Comparison of ENCODE assay signal across 9 cellular contexts in genomic region chr20:45813489-45813888, GRCh38. TPM values are rescaled to one million over a fixed set of nuclear protein-coding genes. Genes with fewer than 3 reads are reported as not detected.
A peak's percentile ranks its signal among the peaks of the same experiment; 100 is the strongest.
DNase-seq lines count a peak whose midpoint lies in the region; ATAC-seq, FAIRE-seq and TF ChIP-seq lines count a peak whose summit lies in the region.
"Had no signal": no experiment of that assay in that cellular context is flagged by ENCODE, and none has a peak within 500 bp of the region (broad histone marks: within the 10 kb centered on the region; RNA-seq: fewer than 3 reads in every experiment).

No MANE protein-coding gene starts in this region.

- H3K36me3 ChIP-seq in iPS DF 6.9 (ENCODE audit: control insufficient read depth, insufficient read depth, low read length), result peaks cover 28% of the 10 kb centered on the region
- peaks cover 0 to 18% (median 10%) of the 10 kb centered on the region in 3 donors for H3K36me3 ChIP-seq in pancreas

- peak overlapping the region; percentile 77 for H3K27ac ChIP-seq in 22Rv1
- H3K27ac ChIP-seq in iPS DF 6.9 (ENCODE audit: low read length), result no peak overlapping the region
- H3K27ac ChIP-seq in pancreas, result no peak overlapping the region

- H3K27ac Mint-ChIP-seq in activated CD4-positive, alpha-beta memory T cell treated with anti-CD3 and anti-CD28 coated beads for 36 hours, result peak overlapping the region; percentile 68

- H3K4me1 ChIP-seq in iPS DF 6.9 (ENCODE audit: control insufficient read depth, insufficient read depth, low read length), result 0 out of 2 replicates have a peak, but pooled peaks cover 1% of the 10 kb centered on the region
- peaks cover 0 to 5% (median 0%) of the 10 kb centered on the region in 3 donors for H3K4me1 ChIP-seq in pancreas

- no peak for ATAC-seq in GM19351 (IDR thresholded peaks at IDR 0.05; ENCODE audit: unreplicated experiment)
- no peak for ATAC-seq in pancreas

- no peak for FAIRE-seq in pancreas (lab: Jason Lieb, UNC)
- FAIRE-seq: RCC 7860 had no signal

- peaks cover 13% of the 10 kb centered on the region for H3K4me1 Mint-ChIP-seq in activated CD4-positive, alpha-beta memory T cell treated with anti-CD3 and anti-CD28 coated beads for 36 hours (ENCODE audit: low read depth)

- H3K4me3 ChIP-seq in GM12875 (ENCODE audit: low read depth, low read length) (peak overlapping the region; percentile 68), iPS DF 6.9 (ENCODE audit: low read length) (peak overlapping the region; percentile 97; the same call in 1 of the 2 replicates), pancreas (no peak overlapping the region)

- CTCF ChIA-PET in activated CD4-positive, alpha-beta memory T cell treated with anti-CD3 and anti-CD28 coated beads for 36 hours (lab: Charles Lee), result interaction anchor here (1.0 to 1.6 kb wide), 6 partner anchors 8 to 174 kb away, joined by 3 to 6 read pairs (median 3); partner anchors contain the start of gene PCIF1

- peaks cover 41% of the 10 kb centered on the region for H3K36me3 Mint-ChIP-seq in activated CD4-positive, alpha-beta memory T cell treated with anti-CD3 and anti-CD28 coated beads for 36 hours

- no peaks in the 10 kb centered on the region for H3K9me3 Mint-ChIP-seq in activated CD4-positive, alpha-beta memory T cell treated with anti-CD3 and anti-CD28 coated beads for 36 hours

- no peak for DNase-seq in activated CD4-positive, alpha-beta memory T cell treated with anti-CD3 and anti-CD28 coated beads for 36 hours
- DNase-seq in iPS DF 6.9 (ENCODE audit: low read depth, low spot score) (no peak), cerebellar cortex (ENCODE audit: low spot score) (no peak), NAMALWA (ENCODE audit: low spot score) (no peak), pancreas (no peak)

- TF ChIP-seq CTCF in 22Rv1 (IDR thresholded peaks at IDR 0.05) (no peak), GM12875 (IDR thresholded peaks at IDR 0.05; ENCODE audit: borderline replicate concordance, insufficient read depth, low read depth, low read length) (no peak), pancreas (IDR thresholded peaks at IDR 0.05) (no peak)

- WGBS in iPS DF 6.9 (ENCODE audit: insufficient coverage, insufficient read length), result no CpG with 5 or more reads among the region's 7 CpGs
- 57 to 60% methylated on average over 7 of the region's 7 CpGs for WGBS in pancreas, 2 donors

- H3K27me3 Mint-ChIP-seq in activated CD4-positive, alpha-beta memory T cell treated with anti-CD3 and anti-CD28 coated beads for 36 hours, result no peaks in the 10 kb centered on the region

- H3K27me3 ChIP-seq in iPS DF 6.9 (ENCODE audit: control insufficient read depth, insufficient read depth, low read length), result no peaks in the 10 kb centered on the region
- no peaks in the 10 kb centered on the region for H3K27me3 ChIP-seq in pancreas

- POLR2A ChIA-PET in activated CD4-positive, alpha-beta memory T cell treated with anti-CD3 and anti-CD28 coated beads for 36 hours (lab: Charles Lee), result interaction anchor here (0.8 to 2.0 kb wide), 5 partner anchors 10 to 157 kb away, joined by 4 to 12 read pairs (median 6); partner anchors contain the start of gene PCIF1

- intact Hi-C loops in activated CD4-positive, alpha-beta memory T cell treated with anti-CD3 and anti-CD28 coated beads for 36 hours (cut with micrococcal nuclease), result loop anchor here (2.0 to 10.0 kb wide), 3 partner anchors 21 to 551 kb away; partner anchors contain the start of gene ZNF335
- intact Hi-C loops in pancreas (cut with DNase I), result no loop called here

- no peaks in the 10 kb centered on the region for H3K9me3 ChIP-seq in iPS DF 6.9 (ENCODE audit: control insufficient read depth, insufficient read depth, low read length)
- no peaks in the 10 kb centered on the region for H3K9me3 ChIP-seq in pancreas

- H3K4me3 Mint-ChIP-seq in activated CD4-positive, alpha-beta memory T cell treated with anti-CD3 and anti-CD28 coated beads for 36 hours, result peak overlapping the region; percentile 91

RNA-seq across cellular contexts. Expression of gene UBE2C, which starts 1.0 kb away (rescaled TPM):
- 100 to 1,000 TPM; 192 to 196 TPM for total RNA-seq in activated CD4-positive, alpha-beta memory T cell treated with anti-CD3 and anti-CD28 coated beads for 36 hours
- total RNA-seq in pancreas, result 1 to 10 TPM in 2 of 6 donors, under 1 TPM in 2, not detected in 2; 0.38 to 1.9 (median 1.4) TPM
- under 1 TPM; 0.31 to 0.61 TPM for polyA plus RNA-seq in pancreas

RNA-seq across cellular contexts. Expression of gene TNNC2, which starts 13.6 kb away (rescaled TPM):
- total RNA-seq in activated CD4-positive, alpha-beta memory T cell treated with anti-CD3 and anti-CD28 coated beads for 36 hours, result not detected
- not detected for total RNA-seq in pancreas
- 1 to 10 TPM; 1.2 to 4.0 TPM for polyA plus RNA-seq in pancreas

RNA-seq across cellular contexts. Expression of gene SNX21, which starts 20.1 kb away (rescaled TPM):
- 1 to 10 TPM; 1.8 to 2.2 TPM for total RNA-seq in activated CD4-positive, alpha-beta memory T cell treated with anti-CD3 and anti-CD28 coated beads for 36 hours
- total RNA-seq in pancreas, result 1 to 10 TPM; 4.6 to 8.9 (median 5.9) TPM
- polyA plus RNA-seq in pancreas, result 10 to 100 TPM; 11.3 to 22.6 TPM

RNA-seq across cellular contexts. Expression of gene DNTTIP1, which starts 21.7 kb away (rescaled TPM):
- total RNA-seq in activated CD4-positive, alpha-beta memory T cell treated with anti-CD3 and anti-CD28 coated beads for 36 hours, result 10 to 100 TPM; 24.9 to 27.0 TPM
- total RNA-seq in pancreas, result 10 to 100 TPM in 3 of 6 donors, 1 to 10 TPM in 3; 7.4 to 15.3 (median 8.9) TPM
- 10 to 100 TPM; 15.5 to 22.0 TPM for polyA plus RNA-seq in pancreas

RNA-seq across cellular contexts. Expression of gene WFDC3, which starts 21.8 kb away (rescaled TPM):
- not detected for total RNA-seq in activated CD4-positive, alpha-beta memory T cell treated with anti-CD3 and anti-CD28 coated beads for 36 hours
- total RNA-seq in pancreas, result under 1 TPM in 4 of 6 donors, not detected in 2; 0.35 to 0.81 (median 0.48) TPM
- 1 to 10 TPM in 1 of 2 donors, under 1 TPM in 1; 0.95 to 1.8 TPM for polyA plus RNA-seq in pancreas

Comparison
In these comparisons a context has a peak if more than half of its experiments do, and no peak if none do; other contexts are left out.
1. H3K4me3 ChIP-seq: peak in GM12875 (single experiment) and iPS DF 6.9 (single experiment); none in pancreas (0 of 4).
2. RNA of gene UBE2C, which starts 1.0 kb away (total RNA-seq): 192 to 196 TPM in activated CD4-positive, alpha-beta memory T cell treated with anti-CD3 and anti-CD28 coated beads for 36 hours; 0.38 to 1.9 TPM in pancreas; every median in the first group is over 10 times any median in the second.